25 cellular contexts compared by ENCODE assay signal in the genomic region with DNA sequence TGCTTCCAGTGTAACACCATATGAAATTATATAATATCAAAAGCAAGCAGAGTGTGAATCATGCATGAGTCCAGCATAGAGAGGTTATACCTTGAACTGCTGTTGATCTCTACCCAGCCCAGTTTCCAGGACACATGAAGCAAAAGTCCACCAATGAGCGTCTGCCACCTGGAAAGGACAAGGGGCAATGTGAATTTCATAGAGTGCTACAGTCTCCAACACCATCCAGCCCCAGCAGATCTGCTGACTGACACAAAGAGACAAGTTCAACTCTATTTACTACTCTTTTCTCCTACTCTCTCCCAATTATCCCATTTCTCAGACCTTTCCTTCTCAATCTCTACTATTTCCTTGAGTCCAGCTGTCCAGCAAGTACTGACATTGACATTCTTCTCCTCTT. TPM values are rescaled to one million over a fixed set of nuclear protein-coding genes. Genes with fewer than 3 reads are reported as not detected.
DNase-seq lines count a peak whose midpoint lies in the region; ATAC-seq and TF ChIP-seq lines count a peak whose summit lies in the region.
"Had no signal": no experiment of that assay in that cellular context is flagged by ENCODE, and none has a peak within 500 bp of the region (broad histone marks: within the 10 kb centered on the region; RNA-seq: fewer than 3 reads in every experiment).

No MANE protein-coding gene starts in this region.

- H3K4me3 Mint-ChIP-seq in chondrocyte (ENCODE audit: unreplicated experiment) = no peak overlapping the region
- H3K4me3 Mint-ChIP-seq in natural killer cell treated with Interleukin-12 subunit alpha and Interleukin-12 subunit beta and Interleukin-15 and Interleukin-18, amount 100 ng/mL, for 72 hours = no peak overlapping the region
- no peak overlapping the region for H3K4me3 Mint-ChIP-seq in CD4-positive, alpha-beta T cell
- H3K4me3 Mint-ChIP-seq: CD14-positive monocyte had no signal

- POLR2A ChIA-PET in CD4-positive, alpha-beta T cell (lab: Charles Lee) = no interaction called here

- intact Hi-C loops in left colon (cut with DNase I, micrococcal nuclease) = no loop called here
- intact Hi-C loops in CD4-positive, alpha-beta T cell (cut with DNase I, micrococcal nuclease) = no loop called here

- no peaks in the 10 kb centered on the region for H3K27me3 Mint-ChIP-seq in chondrocyte (ENCODE audit: low read depth)
- H3K27me3 Mint-ChIP-seq in natural killer cell treated with Interleukin-12 subunit alpha and Interleukin-12 subunit beta and Interleukin-15 and Interleukin-18, amount 100 ng/mL, for 72 hours = no peaks in the 10 kb centered on the region
- H3K27me3 Mint-ChIP-seq in CD4-positive, alpha-beta T cell = no peaks in the 10 kb centered on the region
- H3K27me3 Mint-ChIP-seq: IgD-negative memory B cell had no signal

- H3K9me3 Mint-ChIP-seq in chondrocyte (ENCODE audit: low read depth) = peaks cover 3% of the 10 kb centered on the region
- peaks cover 3% of the 10 kb centered on the region for H3K9me3 Mint-ChIP-seq in natural killer cell treated with Interleukin-12 subunit alpha and Interleukin-12 subunit beta and Interleukin-15 and Interleukin-18, amount 100 ng/mL, for 72 hours
- no peaks in the 10 kb centered on the region for H3K9me3 Mint-ChIP-seq in CD4-positive, alpha-beta T cell

- H3K27ac ChIP-seq in CD4-positive, alpha-beta T cell (ENCODE audit: low read depth, low read length) = no peak overlapping the region
- H3K27ac ChIP-seq: KMS-11, SJSA1 had no signal

- peaks cover 2% of the 10 kb centered on the region for H3K36me3 Mint-ChIP-seq in chondrocyte (ENCODE audit: low read depth)
- no peaks in the 10 kb centered on the region for H3K36me3 Mint-ChIP-seq in natural killer cell treated with Interleukin-12 subunit alpha and Interleukin-12 subunit beta and Interleukin-15 and Interleukin-18, amount 100 ng/mL, for 72 hours
- H3K36me3 Mint-ChIP-seq in CD4-positive, alpha-beta T cell (ENCODE audit: low read depth) = no peaks in the 10 kb centered on the region

- peak overlapping the region; percentile 45 for H3K27ac Mint-ChIP-seq in chondrocyte (ENCODE audit: unreplicated experiment)
- peak overlapping the region; percentile 86 to 90 for H3K27ac Mint-ChIP-seq in natural killer cell treated with Interleukin-12 subunit alpha and Interleukin-12 subunit beta and Interleukin-15 and Interleukin-18, amount 100 ng/mL, for 72 hours
- H3K27ac Mint-ChIP-seq in CD4-positive, alpha-beta T cell = no peak overlapping the region
- H3K27ac Mint-ChIP-seq: IgD-negative memory B cell had no signal

- H3K4me1 Mint-ChIP-seq in chondrocyte (ENCODE audit: low read depth) = peaks cover 13% of the 10 kb centered on the region
- H3K4me1 Mint-ChIP-seq in natural killer cell treated with Interleukin-12 subunit alpha and Interleukin-12 subunit beta and Interleukin-15 and Interleukin-18, amount 100 ng/mL, for 72 hours (ENCODE audit: low read depth in 2 of 2) = peaks cover 28 to 31% of the 10 kb centered on the region in 2 donors
- no peaks in the 10 kb centered on the region for H3K4me1 Mint-ChIP-seq in CD4-positive, alpha-beta T cell (ENCODE audit: low read depth)

- no peaks in the 10 kb centered on the region for H3K9me3 ChIP-seq in CD4-positive, alpha-beta T cell (ENCODE audit: control insufficient read depth, low read length)
- H3K9me3 ChIP-seq: SJSA1 had no signal

- ATAC-seq in left colon (peak; percentile 72), HG03457 (IDR thresholded peaks at IDR 0.05; ENCODE audit: unreplicated experiment) (no peak), GM18867 (IDR thresholded peaks at IDR 0.05; ENCODE audit: unreplicated experiment) (no peak), GM21529 (IDR thresholded peaks at IDR 0.05; ENCODE audit: unreplicated experiment) (no peak)
- ATAC-seq in natural killer cell treated with Interleukin-12 subunit alpha and Interleukin-12 subunit beta and Interleukin-15 and Interleukin-18, amount 100 ng/mL, for 72 hours = no peak
- no peak for ATAC-seq in CD4-positive, alpha-beta T cell (ENCODE audit: poor library complexity)

- no peaks in the 10 kb centered on the region for H3K27me3 ChIP-seq in CD4-positive, alpha-beta T cell (ENCODE audit: control insufficient read depth, insufficient read depth, low read length)
- H3K27me3 ChIP-seq: SJSA1 had no signal

- DNase-seq in chondrocyte (ENCODE audit: low spot score) = no peak
- peak; percentile 21 to 44 for DNase-seq in left colon
- DNase-seq in natural killer cell treated with Interleukin-12 subunit alpha and Interleukin-12 subunit beta and Interleukin-15 and Interleukin-18, amount 100 ng/mL, for 72 hours (ENCODE audit: low spot score) = no peak
- no peak for DNase-seq in CD4-positive, alpha-beta T cell
- DNase-seq: DMS153; DND-41; HCEC 1CT; MM.1S; NCI-H1048; NCI-H1417; NCI-H1694; NCI-H2029 treated with DMSO at 0.1 percent for 48 hours; NCI-H446 treated with DMSO at 0.1 percent for 48 hours; NCI-H526; NCI-H82; NK-92 treated with Interleukin-12 subunit alpha and Interleukin-12 subunit beta, amount 100 ng/mL, for 24 hours; Right ventricle myocardium superior; RPMI8226 had no signal

- CTCF ChIA-PET in CD4-positive, alpha-beta T cell (lab: Charles Lee) = no interaction called here

- no peak for TF ChIP-seq CTCF in chondrocyte (IDR thresholded peaks at IDR 0.05)
- no peak for TF ChIP-seq CTCF in CD4-positive, alpha-beta T cell (IDR thresholded peaks at IDR 0.05)

RNA-seq across cellular contexts. Expression of a gene that starts 31.8 kb away (rescaled TPM):
- total RNA-seq in chondrocyte = 50.3 to 51.5 TPM (median 51.4 TPM) in 3 replicates
- 100 to 1,000 TPM; 172 to 181 TPM for total RNA-seq in left colon
- 10 to 100 TPM; 71.5 to 95.4 TPM for total RNA-seq in natural killer cell treated with Interleukin-12 subunit alpha and Interleukin-12 subunit beta and Interleukin-15 and Interleukin-18, amount 100 ng/mL, for 72 hours
- total RNA-seq in CD4-positive, alpha-beta T cell = 100 to 1,000 TPM; 151 to 153 TPM

Comparison
In these comparisons a context has a peak if more than half of its experiments do, and no peak if none do; other contexts are left out.
1. DNase-seq: peak in left colon (2 of 2); none in chondrocyte (single experiment), natural killer cell treated with Interleukin-12 subunit alpha and Interleukin-12 subunit beta and Interleukin-15 and Interleukin-18, amount 100 ng/mL, for 72 hours (single experiment) and CD4-positive, alpha-beta T cell (0 of 10).